In the genomic region with DNA sequence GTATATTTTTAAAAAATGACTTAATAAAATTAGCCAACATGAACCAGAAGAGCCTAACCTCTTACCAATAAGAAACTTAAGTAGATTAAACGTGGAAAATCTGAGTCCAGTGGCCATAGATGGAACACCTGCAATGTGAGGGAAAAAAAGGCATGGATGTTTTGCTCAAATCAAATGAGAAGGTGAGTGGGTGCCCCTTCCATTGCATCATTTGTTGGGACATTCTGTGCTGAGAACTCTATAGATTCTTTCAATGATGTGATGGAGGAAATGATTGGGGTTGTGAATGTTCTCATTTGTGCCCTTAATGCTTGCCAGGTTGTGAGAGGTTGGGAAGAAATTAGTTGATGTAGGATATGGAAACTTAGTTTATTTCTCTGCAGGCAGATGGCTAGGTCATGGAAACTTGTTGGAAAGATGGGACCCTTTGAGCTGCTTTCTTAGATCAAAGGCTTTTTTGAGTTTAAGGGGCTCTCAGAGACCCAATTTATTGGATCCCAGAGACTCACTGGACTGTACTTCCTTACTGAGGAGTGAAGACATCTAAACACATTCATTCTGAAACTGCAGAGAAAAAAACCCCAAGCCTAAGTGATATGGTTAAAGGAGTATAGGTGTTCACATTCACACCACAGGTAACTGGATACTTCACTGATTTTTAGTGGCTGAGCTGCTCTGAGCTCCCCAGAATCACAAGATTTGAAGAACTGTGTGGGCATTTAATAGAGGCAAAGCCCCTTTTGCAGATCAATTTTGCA, we compare ENCODE assay signal across 17 cellular contexts.
DNase-seq lines count a peak whose midpoint lies in the region; ATAC-seq and TF ChIP-seq lines count a peak whose summit lies in the region.
"Had no signal": no experiment of that assay in that cellular context is flagged by ENCODE, and none has a peak within 500 bp of the region (broad histone marks: within the 10 kb centered on the region; RNA-seq: fewer than 3 reads in every experiment).

No MANE protein-coding gene starts in this region.

- DNase-seq in GM23338 (ENCODE audit: low spot score) (no peak), EL (no peak), NCI-H510A treated with DMSO at 0.1 percent for 48 hours (lab: John Stamatoyannopoulos, UW) (no peak)
- DNase-seq in T-helper 2 cell treated with Interferon-gamma antibody and Interleukin-4, amounts not matched to agents 5 μg/mL and 100 μg/mL, for 36 hours (ENCODE audit: low spot score): no peak
- DNase-seq: activated CD4-positive, CD25-positive, alpha-beta regulatory T cell; activated T-cell treated with anti-CD3 and anti-CD28 coated beads for 4 hours; central memory CD4-positive, alpha-beta T cell; effector memory CD8-positive, alpha-beta T cell; left lung; NCI-H1930; stomach; T-cell had no signal

- H3K27ac ChIP-seq in GM23338 (ENCODE audit: low read depth): no peak overlapping the region
- H3K27ac ChIP-seq: left lung, stomach, vagina had no signal

- no peaks in the 10 kb centered on the region for H3K9me3 Mint-ChIP-seq in GM23338
- no peaks in the 10 kb centered on the region for H3K9me3 Mint-ChIP-seq in T-helper 2 cell treated with Interferon-gamma antibody and Interleukin-4, amounts not matched to agents 5 μg/mL and 100 μg/mL, for 36 hours
- H3K9me3 Mint-ChIP-seq: T-cell had no signal

- peak; percentile 79 for ATAC-seq in GM18511 (IDR thresholded peaks at IDR 0.05; ENCODE audit: unreplicated experiment)
- peak; percentile 85 for ATAC-seq in GM18907 (IDR thresholded peaks at IDR 0.05; ENCODE audit: unreplicated experiment)
- ATAC-seq in GM23338: no peak
- peak; percentile 64 for ATAC-seq in HG03565 (IDR thresholded peaks at IDR 0.05; ENCODE audit: unreplicated experiment)
- ATAC-seq: effector memory CD8-positive, alpha-beta T cell; left lung; T-cell had no signal

- H3F3A ChIP-seq in GM23338 (replicated peaks; ENCODE audit: low read depth): no peaks in the 10 kb centered on the region

- no peak for TF ChIP-seq CTCF in GM23338 (conservative IDR thresholded peaks at IDR 0.05; ENCODE audit: low read depth in 2 of 2)

- H3K79me2 ChIP-seq in GM23338 (replicated peaks; ENCODE audit: insufficient read depth): no peaks in the 10 kb centered on the region

- H3K36me3 Mint-ChIP-seq in GM23338 (ENCODE audit: low read depth): no peaks in the 10 kb centered on the region
- H3K36me3 Mint-ChIP-seq in T-helper 2 cell treated with Interferon-gamma antibody and Interleukin-4, amounts not matched to agents 5 μg/mL and 100 μg/mL, for 36 hours (ENCODE audit: low read depth): no peaks in the 10 kb centered on the region
- H3K36me3 Mint-ChIP-seq: T-cell had no signal

- no peaks in the 10 kb centered on the region for H3K27me3 Mint-ChIP-seq in GM23338 (ENCODE audit: insufficient read depth, low read depth, poor library complexity)
- no peaks in the 10 kb centered on the region for H3K27me3 Mint-ChIP-seq in T-helper 2 cell treated with Interferon-gamma antibody and Interleukin-4, amounts not matched to agents 5 μg/mL and 100 μg/mL, for 36 hours (ENCODE audit: low read depth)

- no peaks in the 10 kb centered on the region for H3K4me1 ChIP-seq in GM23338 (ENCODE audit: insufficient read depth)
- H3K4me1 ChIP-seq: HAP-1, vagina had no signal

- no peak overlapping the region for H3K27ac Mint-ChIP-seq in GM23338
- H3K27ac Mint-ChIP-seq in T-helper 2 cell treated with Interferon-gamma antibody and Interleukin-4, amounts not matched to agents 5 μg/mL and 100 μg/mL, for 36 hours: no peak overlapping the region
- H3K27ac Mint-ChIP-seq: effector memory CD8-positive, alpha-beta T cell; T-cell had no signal

- H3K4me2 ChIP-seq in GM23338: no peak overlapping the region

- no peaks in the 10 kb centered on the region for H3K36me3 ChIP-seq in GM23338 (ENCODE audit: insufficient read depth)
- H3K36me3 ChIP-seq: HAP-1, left lung, stomach, vagina had no signal

- H4K20me1 ChIP-seq in GM23338 (replicated peaks; ENCODE audit: insufficient read depth): no peaks in the 10 kb centered on the region

- no peak overlapping the region for H3K4me3 Mint-ChIP-seq in GM23338
- no peak overlapping the region for H3K4me3 Mint-ChIP-seq in T-helper 2 cell treated with Interferon-gamma antibody and Interleukin-4, amounts not matched to agents 5 μg/mL and 100 μg/mL, for 36 hours
- H3K4me3 Mint-ChIP-seq: effector memory CD8-positive, alpha-beta T cell; T-cell had no signal

- no peaks in the 10 kb centered on the region for H3K27me3 ChIP-seq in GM23338 (ENCODE audit: insufficient read depth)
- H3K27me3 ChIP-seq: left lung, stomach, vagina had no signal

- 0 out of 2 replicates have a peak overlapping the region, but pooled peaks have one; percentile 18 for H2AFZ ChIP-seq in GM23338

- no peaks in the 10 kb centered on the region for H3K4me1 Mint-ChIP-seq in GM23338
- peaks cover 27% of the 10 kb centered on the region for H3K4me1 Mint-ChIP-seq in T-helper 2 cell treated with Interferon-gamma antibody and Interleukin-4, amounts not matched to agents 5 μg/mL and 100 μg/mL, for 36 hours (ENCODE audit: low read depth)
- H3K4me1 Mint-ChIP-seq: T-cell had no signal

- H3K9me2 ChIP-seq in GM23338 (ENCODE audit: insufficient read depth): no peaks in the 10 kb centered on the region

- H3K4me3 ChIP-seq in GM23338: no peak overlapping the region
- H3K4me3 ChIP-seq: HAP-1, left lung, stomach, vagina had no signal

TF ChIP-seq in GM23338, 12 proteins besides CTCF, POLR2A, EP300 and RAD21 (continues in another document):
- TF ChIP-seq, protein P1, sequence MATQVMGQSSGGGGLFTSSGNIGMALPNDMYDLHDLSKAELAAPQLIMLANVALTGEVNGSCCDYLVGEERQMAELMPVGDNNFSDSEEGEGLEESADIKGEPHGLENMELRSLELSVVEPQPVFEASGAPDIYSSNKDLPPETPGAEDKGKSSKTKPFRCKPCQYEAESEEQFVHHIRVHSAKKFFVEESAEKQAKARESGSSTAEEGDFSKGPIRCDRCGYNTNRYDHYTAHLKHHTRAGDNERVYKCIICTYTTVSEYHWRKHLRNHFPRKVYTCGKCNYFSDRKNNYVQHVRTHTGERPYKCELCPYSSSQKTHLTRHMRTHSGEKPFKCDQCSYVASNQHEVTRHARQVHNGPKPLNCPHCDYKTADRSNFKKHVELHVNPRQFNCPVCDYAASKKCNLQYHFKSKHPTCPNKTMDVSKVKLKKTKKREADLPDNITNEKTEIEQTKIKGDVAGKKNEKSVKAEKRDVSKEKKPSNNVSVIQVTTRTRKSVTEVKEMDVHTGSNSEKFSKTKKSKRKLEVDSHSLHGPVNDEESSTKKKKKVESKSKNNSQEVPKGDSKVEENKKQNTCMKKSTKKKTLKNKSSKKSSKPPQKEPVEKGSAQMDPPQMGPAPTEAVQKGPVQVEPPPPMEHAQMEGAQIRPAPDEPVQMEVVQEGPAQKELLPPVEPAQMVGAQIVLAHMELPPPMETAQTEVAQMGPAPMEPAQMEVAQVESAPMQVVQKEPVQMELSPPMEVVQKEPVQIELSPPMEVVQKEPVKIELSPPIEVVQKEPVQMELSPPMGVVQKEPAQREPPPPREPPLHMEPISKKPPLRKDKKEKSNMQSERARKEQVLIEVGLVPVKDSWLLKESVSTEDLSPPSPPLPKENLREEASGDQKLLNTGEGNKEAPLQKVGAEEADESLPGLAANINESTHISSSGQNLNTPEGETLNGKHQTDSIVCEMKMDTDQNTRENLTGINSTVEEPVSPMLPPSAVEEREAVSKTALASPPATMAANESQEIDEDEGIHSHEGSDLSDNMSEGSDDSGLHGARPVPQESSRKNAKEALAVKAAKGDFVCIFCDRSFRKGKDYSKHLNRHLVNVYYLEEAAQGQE (IDR thresholded peaks at IDR 0.05; ENCODE audit: unreplicated experiment): no peak
- TF ChIP-seq EZH2 (IDR thresholded peaks at IDR 0.05; ENCODE audit: low read depth, unreplicated experiment): no peak
- TF ChIP-seq, protein P2, sequence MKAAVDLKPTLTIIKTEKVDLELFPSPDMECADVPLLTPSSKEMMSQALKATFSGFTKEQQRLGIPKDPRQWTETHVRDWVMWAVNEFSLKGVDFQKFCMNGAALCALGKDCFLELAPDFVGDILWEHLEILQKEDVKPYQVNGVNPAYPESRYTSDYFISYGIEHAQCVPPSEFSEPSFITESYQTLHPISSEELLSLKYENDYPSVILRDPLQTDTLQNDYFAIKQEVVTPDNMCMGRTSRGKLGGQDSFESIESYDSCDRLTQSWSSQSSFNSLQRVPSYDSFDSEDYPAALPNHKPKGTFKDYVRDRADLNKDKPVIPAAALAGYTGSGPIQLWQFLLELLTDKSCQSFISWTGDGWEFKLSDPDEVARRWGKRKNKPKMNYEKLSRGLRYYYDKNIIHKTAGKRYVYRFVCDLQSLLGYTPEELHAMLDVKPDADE (IDR thresholded peaks at IDR 0.05): no peak
- no peak for TF ChIP-seq JUNB (IDR thresholded peaks at IDR 0.05; ENCODE audit: unreplicated experiment)
- no peak for TF ChIP-seq POLR2AphosphoS5 (IDR thresholded peaks at IDR 0.05; ENCODE audit: low read depth)
- no peak for TF ChIP-seq STAT1 (IDR thresholded peaks at IDR 0.05; ENCODE audit: unreplicated experiment)
- TF ChIP-seq CREB1 (CRISPR knock-in tag; IDR thresholded peaks at IDR 0.05; ENCODE audit: low read depth): no peak
- no peak for TF ChIP-seq NANOG (IDR thresholded peaks at IDR 0.05; ENCODE audit: borderline replicate concordance)
- no peak for TF ChIP-seq EZH2phosphoT487 (IDR thresholded peaks at IDR 0.05; ENCODE audit: unreplicated experiment)
- TF ChIP-seq ZNF331 (CRISPR knock-in tag; IDR thresholded peaks at IDR 0.05; ENCODE audit: low read depth): no peak
- no peak for TF ChIP-seq ZNF114 (CRISPR knock-in tag; IDR thresholded peaks at IDR 0.05)
